8 cellular contexts compared by ENCODE assay signal in the genomic region with DNA sequence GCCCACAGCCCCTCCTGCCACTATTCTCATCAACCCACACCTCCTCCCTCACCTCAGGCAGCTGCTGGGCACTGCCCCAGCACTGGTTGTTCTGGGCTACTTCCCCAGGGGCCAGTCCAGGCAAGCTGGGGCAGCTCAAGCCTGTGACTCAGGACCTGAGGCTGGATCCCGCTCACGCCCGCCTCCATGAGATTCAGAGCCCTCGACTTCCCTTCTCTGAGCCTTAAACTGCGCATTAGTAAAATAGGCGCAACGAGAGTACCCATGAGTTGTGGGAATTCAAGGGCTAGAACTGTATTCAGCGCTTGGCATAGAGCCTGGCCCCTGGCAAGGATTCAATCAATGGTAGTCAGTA. TPM values are rescaled to one million over a fixed set of nuclear protein-coding genes. Genes with fewer than 3 reads are reported as not detected.
DNase-seq lines count a peak whose midpoint lies in the region; ATAC-seq and TF ChIP-seq lines count a peak whose summit lies in the region.

No MANE protein-coding gene starts in this region.

- H3K4me1 Mint-ChIP-seq in CD4-positive, alpha-beta memory T cell, result peaks cover 36 to 88% (median 54%) of the 10 kb centered on the region in 4 donors
- peaks cover 6% of the 10 kb centered on the region for H3K4me1 Mint-ChIP-seq in endodermal cell

- POLR2A ChIA-PET in CD4-positive, alpha-beta memory T cell (lab: Charles Lee; ENCODE audit: partially characterized antibody), result interaction anchor here (4.4 to 18.5 kb wide), 4 partner anchors 10 to 49 kb away, joined by 19 to 397 read pairs (median 154); no protein-coding TSS in a partner anchor

- H3K27me3 ChIP-seq in CD4-positive, alpha-beta memory T cell (ENCODE audit: insufficient read depth, low read length), result no peaks in the 10 kb centered on the region
- peaks cover 33% of the 10 kb centered on the region for H3K27me3 ChIP-seq in endodermal cell (ENCODE audit: control insufficient read depth, insufficient read depth, low read length, poor library complexity, severe bottlenecking)
- H3K27me3 ChIP-seq in mucosa of rectum (ENCODE audit: control insufficient read depth in 2 of 2, insufficient read depth in 2 of 2, low read length in 2 of 2), result no peaks in the 10 kb centered on the region
- no peaks in the 10 kb centered on the region for H3K27me3 ChIP-seq in vagina

- no peak for TF ChIP-seq POLR2A in vagina (IDR thresholded peaks at IDR 0.05)

- H3K36me3 ChIP-seq in CD4-positive, alpha-beta memory T cell (ENCODE audit: insufficient read depth, low read length), result no peaks in the 10 kb centered on the region
- H3K36me3 ChIP-seq in endodermal cell (ENCODE audit: control insufficient read depth, insufficient read depth, low read length) (no peaks in the 10 kb centered on the region), mucosa of rectum (ENCODE audit: control insufficient read depth in 2 of 2, insufficient read depth in 2 of 2, low read length in 2 of 2) (no peaks in the 10 kb centered on the region), vagina (no peaks in the 10 kb centered on the region)

- H3K9ac ChIP-seq in endodermal cell (ENCODE audit: extremely low read depth, low read length, poor library complexity, severe bottlenecking) (peak overlapping the region; percentile 3), mucosa of rectum (ENCODE audit: low read depth in 1 of 2, low read length in 2 of 2) (peak overlapping the region; percentile 79 to 85)

- no peaks in the 10 kb centered on the region for H3K9me3 Mint-ChIP-seq in CD4-positive, alpha-beta memory T cell
- H3K9me3 Mint-ChIP-seq in endodermal cell, result no peaks in the 10 kb centered on the region

- H3K4me3 Mint-ChIP-seq in CD4-positive, alpha-beta memory T cell, result peak overlapping the region; percentile 84 to 94 (median 91)
- H3K4me3 Mint-ChIP-seq in endodermal cell, result peak overlapping the region; percentile 57

- peaks cover 0 to 20% of the 10 kb centered on the region in 2 donors for H3K36me3 Mint-ChIP-seq in CD4-positive, alpha-beta memory T cell
- no peaks in the 10 kb centered on the region for H3K36me3 Mint-ChIP-seq in endodermal cell (ENCODE audit: low read depth)

- H3K27ac Mint-ChIP-seq in CD4-positive, alpha-beta memory T cell, result peak overlapping the region; percentile 72 to 96 (median 93)
- H3K27ac Mint-ChIP-seq in endodermal cell, result peak overlapping the region; percentile 61

- intact Hi-C loops in CD4-positive, alpha-beta memory T cell (cut with micrococcal nuclease), result loop anchor here (1.0 to 10.0 kb wide), 7 partner anchors 7 to 780 kb away; a partner anchor contains a TSS
- intact Hi-C loops in vagina (cut with DNase I), result loop anchor here (5.0 kb wide), 1 partner anchor 348 kb away; no protein-coding TSS in a partner anchor

- no peaks in the 10 kb centered on the region for H3K27me3 Mint-ChIP-seq in CD4-positive, alpha-beta memory T cell
- peaks cover 47% of the 10 kb centered on the region for H3K27me3 Mint-ChIP-seq in endodermal cell (ENCODE audit: insufficient read depth)

- H3K4me3 ChIP-seq in CD4-positive, alpha-beta memory T cell (ENCODE audit: low read length in 2 of 2), result peak overlapping the region; percentile 15 to 97
- H3K4me3 ChIP-seq in endodermal cell (ENCODE audit: low read length) (peak overlapping the region; percentile 60), mucosa of rectum (ENCODE audit: low read length in 2 of 2) (peak overlapping the region; percentile 64 to 73), vagina (peak overlapping the region; percentile 41 to 62)

- no peak for TF ChIP-seq CTCF in endodermal cell (conservative IDR thresholded peaks at IDR 0.05)
- no peak for TF ChIP-seq CTCF in vagina (IDR thresholded peaks at IDR 0.05)

- H3K4me1 ChIP-seq in CD4-positive, alpha-beta memory T cell (ENCODE audit: insufficient read depth, low read length), result peaks cover 47% of the 10 kb centered on the region
- H3K4me1 ChIP-seq in endodermal cell (ENCODE audit: control insufficient read depth, insufficient read depth, low read length) (no peaks in the 10 kb centered on the region), mucosa of rectum (ENCODE audit: control insufficient read depth in 2 of 2, insufficient read depth in 2 of 2, low read length in 2 of 2) (peaks cover 23 to 41% of the 10 kb centered on the region in 2 donors), vagina (peaks cover 70% of the 10 kb centered on the region)

- CTCF ChIA-PET in CD4-positive, alpha-beta memory T cell (lab: Charles Lee; ENCODE audit: partially characterized antibody), result interaction anchor here (0.8 to 22.2 kb wide), 8 partner anchors 6 to 347 kb away, joined by 3 to 699 read pairs (median 16); no protein-coding TSS in a partner anchor

- no peaks in the 10 kb centered on the region for H3K9me3 ChIP-seq in CD4-positive, alpha-beta memory T cell (ENCODE audit: control insufficient read depth in 1 of 2, low read length in 2 of 2)
- no peaks in the 10 kb centered on the region for H3K9me3 ChIP-seq in endodermal cell (ENCODE audit: control insufficient read depth, low read length)
- no peaks in the 10 kb centered on the region for H3K9me3 ChIP-seq in mucosa of rectum (ENCODE audit: control insufficient read depth in 2 of 2, low read length in 2 of 2)
- no peaks in the 10 kb centered on the region for H3K9me3 ChIP-seq in vagina

- H3K27ac ChIP-seq in CD4-positive, alpha-beta memory T cell (ENCODE audit: low read depth, low read length), result peak overlapping the region; percentile 82
- H3K27ac ChIP-seq in endodermal cell (ENCODE audit: low read depth, low read length) (peak overlapping the region; percentile 67), mucosa of rectum (ENCODE audit: low read depth in 2 of 2, low read length in 2 of 2) (peak overlapping the region; percentile 90 to 94), vagina (peak overlapping the region; percentile 93)

- ATAC-seq in GM21737 (IDR thresholded peaks at IDR 0.05; ENCODE audit: unreplicated experiment), result no peak

- 66% methylated on average over 7 to 8 of the region's 8 CpGs for WGBS in endodermal cell (ENCODE audit: insufficient coverage in 1 of 2, insufficient read length in 1 of 2), 2 experiments

- DNase-seq in CD4-positive, alpha-beta memory T cell, result no peak
- peak; percentile 63 for DNase-seq in HK-2 (ENCODE audit: unreplicated experiment)
- peak; percentile 85 for DNase-seq in RPMI7951 (ENCODE audit: low read depth)
- peak; percentile 74 for DNase-seq in endodermal cell
- peak in 1 of 2 donors; percentile 97 for DNase-seq in vagina (ENCODE audit: extremely low spot score in 2 of 2)
- DNase-seq in activated CD8-positive, alpha-beta memory T cell treated with anti-CD3 and anti-CD28 coated beads, Interleukin-2, amount 50 U/mL, for 4 hours, result no peak

RNA-seq across cellular contexts. Expression of a gene that starts 0.8 kb away (rescaled TPM):
- total RNA-seq in CD4-positive, alpha-beta memory T cell, result 100 to 1,000 TPM; 130 to 133 TPM
- polyA plus RNA-seq in CD4-positive, alpha-beta memory T cell, result 100 to 1,000 TPM; 250 to 260 TPM
- total RNA-seq in RPMI7951 (2014; rRNA removed; shearing (Covaris generic)), result 83.6 and 92.1 TPM in 2 replicates
- 1 to 10 TPM; 1.7 to 3.0 TPM for total RNA-seq in endodermal cell
- polyA plus RNA-seq in endodermal cell (2013, experiment 1 of 2), result 19.6 TPM
- polyA plus RNA-seq in endodermal cell (2013, experiment 2 of 2), result 12.6 TPM
- total RNA-seq in vagina, result 91.6 TPM

Comparison
In these comparisons a context has a peak if more than half of its experiments do, and no peak if none do; other contexts are left out.
1. DNase-seq: peak in HK-2 (single experiment), RPMI7951 (single experiment) and endodermal cell (single experiment); none in CD4-positive, alpha-beta memory T cell (0 of 5) and activated CD8-positive, alpha-beta memory T cell treated with anti-CD3 and anti-CD28 coated beads, Interleukin-2, amount 50 U/mL, for 4 hours (single experiment).
2. RNA of a gene that starts 0.8 kb away (total RNA-seq): 130 to 133 TPM in CD4-positive, alpha-beta memory T cell, 91.6 TPM in vagina (single experiment) and 83.6 to 92.1 TPM in RPMI7951; 1.7 to 3.0 TPM in endodermal cell; every median in the first group is over 10 times any median in the second.
3. Peak in every context shown above with its lines, with median percentiles within 50 percentile points of each other: H3K27ac ChIP-seq and H3K4me3 ChIP-seq.